13 cellular contexts compared by ENCODE assay signal in the genomic region with DNA sequence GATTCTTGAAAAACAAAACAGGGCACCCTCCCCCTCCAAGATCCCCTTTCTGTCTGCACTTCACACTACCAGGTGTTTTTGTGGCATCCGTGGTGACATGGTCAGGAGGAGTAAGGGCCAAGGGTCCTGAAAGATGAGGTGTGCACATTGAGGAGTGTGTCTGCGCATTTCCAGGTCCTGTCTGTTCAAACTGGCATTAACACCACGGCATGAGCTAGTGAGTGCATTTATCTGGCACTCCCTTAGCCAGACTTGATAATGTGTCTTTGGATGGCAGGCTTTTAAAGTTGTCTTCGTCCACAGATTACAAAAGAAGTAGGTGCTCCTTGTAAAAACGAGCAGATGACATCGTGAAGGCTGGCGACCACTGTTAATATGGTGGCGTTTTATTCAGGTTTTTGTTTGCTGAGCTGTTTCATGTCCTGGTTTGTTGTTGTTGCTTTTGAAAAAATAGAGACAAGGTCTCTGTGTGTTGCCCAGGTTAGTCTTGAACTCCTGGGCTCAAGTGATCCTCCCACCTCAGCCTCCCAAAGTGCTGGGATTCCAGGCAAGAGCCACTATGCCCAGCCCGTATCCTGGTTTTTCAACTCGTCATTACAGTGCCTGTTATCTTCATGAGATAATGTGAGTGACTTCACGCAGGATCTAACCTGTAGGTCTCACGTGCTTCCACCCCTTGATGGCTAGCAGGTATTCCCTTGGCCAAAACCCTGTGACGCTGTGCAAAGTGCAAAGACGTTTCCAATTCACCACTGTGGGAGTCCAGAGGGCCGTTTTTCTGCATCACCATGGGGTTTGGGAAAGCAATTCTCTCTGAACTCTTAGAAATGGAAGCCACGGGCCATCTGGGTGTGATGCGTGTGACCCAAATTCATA. TPM values are rescaled to one million over a fixed set of nuclear protein-coding genes. Genes with fewer than 3 reads are reported as not detected.
A peak's percentile ranks its signal among the peaks of the same experiment; 100 is the strongest.
DNase-seq lines count a peak whose midpoint lies in the region; ATAC-seq and TF ChIP-seq lines count a peak whose summit lies in the region.
"Had no signal": no experiment of that assay in that cellular context is flagged by ENCODE, and none has a peak within 500 bp of the region (broad histone marks: within the 10 kb centered on the region; RNA-seq: fewer than 3 reads in every experiment).

No MANE protein-coding gene starts in this region.

- peak overlapping the region; percentile 61 for H3K4me2 ChIP-seq in hepatocyte

- H3K27ac ChIP-seq in adrenal gland = peak overlapping the region in 4 of 5 donors; percentile 23 to 99 (median 82)
- peak overlapping the region; percentile 82 for H3K27ac ChIP-seq in hepatocyte
- H3K27ac ChIP-seq in sigmoid colon = peak overlapping the region in 3 of 4 donors; percentile 93 to 99 (median 98)

- no peaks in the 10 kb centered on the region for H3K36me3 ChIP-seq in adrenal gland (replicated peaks in 1 of 2)
- H3K36me3 ChIP-seq in hepatocyte (replicated peaks; ENCODE audit: insufficient read depth, low read depth) = no peaks in the 10 kb centered on the region
- H3K36me3 ChIP-seq in sigmoid colon = no peaks in the 10 kb centered on the region

- no peak overlapping the region for H3K27ac Mint-ChIP-seq in stimulated activated naive CD8-positive, alpha-beta T cell treated with anti-CD3 and anti-CD28 coated beads, Interleukin-15, amount 100 ng/mL, for 72 hours
- H3K27ac Mint-ChIP-seq: activated naive CD4-positive, alpha-beta T cell treated with anti-CD3 and anti-CD28 coated beads for 36 hours; stimulated activated effector memory CD8-positive, alpha-beta T cell treated with anti-CD3 and anti-CD28 coated beads, Interleukin-12 subunit alpha, Interleukin-12 subunit beta, amount 100 ng/mL, for 72 hours had no signal

- no peak overlapping the region for H3K4me3 Mint-ChIP-seq in stimulated activated naive CD8-positive, alpha-beta T cell treated with anti-CD3 and anti-CD28 coated beads, Interleukin-15, amount 100 ng/mL, for 72 hours
- H3K4me3 Mint-ChIP-seq: activated naive CD4-positive, alpha-beta T cell treated with anti-CD3 and anti-CD28 coated beads for 36 hours; stimulated activated effector memory CD8-positive, alpha-beta T cell treated with anti-CD3 and anti-CD28 coated beads, Interleukin-12 subunit alpha, Interleukin-12 subunit beta, amount 100 ng/mL, for 72 hours had no signal

- intact Hi-C loops in adrenal gland (cut with DNase I) = loop anchor here (5.0 to 10.0 kb wide), 3 partner anchors 40 to 115 kb away; no protein-coding TSS in a partner anchor
- intact Hi-C loops in sigmoid colon (cut with DNase I) = loop anchor here (10.0 kb wide), 2 partner anchors 267 to 367 kb away; partner anchors contain the start of genes CASP9 and DNAJC16

- DNase-seq in G401 (ENCODE audit: low spot score) (peak; percentile 50), adrenal gland (no peak), hepatocyte (ENCODE audit: low spot score) (no peak), sigmoid colon (no peak), COLO668 (lab: John Stamatoyannopoulos, UW; ENCODE audit: unreplicated experiment) (no peak), NCI-H69 (lab: John Stamatoyannopoulos, UW) (no peak), A172 (ENCODE audit: low spot score) (no peak)
- no peak for DNase-seq in stimulated activated naive CD8-positive, alpha-beta T cell treated with anti-CD3 and anti-CD28 coated beads, Interleukin-15, amount 100 ng/mL, for 72 hours
- DNase-seq: activated CD4-positive, CD25-positive, alpha-beta regulatory T cell treated with anti-CD3 and anti-CD28 coated beads, Interleukin-2, amount 50 U/mL, for 72 hours; activated CD8-positive, alpha-beta memory T cell treated with anti-CD3 and anti-CD28 coated beads, Interleukin-2, amount 50 U/mL, for 4 hours; activated naive CD4-positive, alpha-beta T cell treated with anti-CD3 and anti-CD28 coated beads for 36 hours; T-helper 1 cell had no signal

- H3K79me2 ChIP-seq in hepatocyte = peaks cover 87% of the 10 kb centered on the region

- H3K4me1 ChIP-seq in adrenal gland (replicated peaks in 1 of 2) (peaks cover 25 to 59% of the 10 kb centered on the region in 2 donors), hepatocyte (ENCODE audit: insufficient read depth) (peaks cover 55% of the 10 kb centered on the region), sigmoid colon (peaks cover 0 to 88% (median 67%) of the 10 kb centered on the region in 4 donors)

- H3K4me3 ChIP-seq in adrenal gland (no peak overlapping the region), hepatocyte (no peak overlapping the region), sigmoid colon (no peak overlapping the region)

- H3K4me1 Mint-ChIP-seq in stimulated activated naive CD8-positive, alpha-beta T cell treated with anti-CD3 and anti-CD28 coated beads, Interleukin-15, amount 100 ng/mL, for 72 hours = peaks cover 33% of the 10 kb centered on the region

- no peaks in the 10 kb centered on the region for H3K9me2 ChIP-seq in hepatocyte (replicated peaks; ENCODE audit: insufficient read depth)

- in situ Hi-C loops in G401 (cut with HindIII; ENCODE audit: low sequenced_read_pairs) = no loop called here

- H4K20me1 ChIP-seq in hepatocyte (ENCODE audit: insufficient read depth, poor library complexity, severe bottlenecking) = peaks cover 10% of the 10 kb centered on the region

- no peaks in the 10 kb centered on the region for H3K9me3 Mint-ChIP-seq in stimulated activated naive CD8-positive, alpha-beta T cell treated with anti-CD3 and anti-CD28 coated beads, Interleukin-15, amount 100 ng/mL, for 72 hours
- H3K9me3 Mint-ChIP-seq: activated naive CD4-positive, alpha-beta T cell treated with anti-CD3 and anti-CD28 coated beads for 36 hours; stimulated activated effector memory CD8-positive, alpha-beta T cell treated with anti-CD3 and anti-CD28 coated beads, Interleukin-12 subunit alpha, Interleukin-12 subunit beta, amount 100 ng/mL, for 72 hours had no signal

- TF ChIP-seq POLR2A in adrenal gland (IDR thresholded peaks at IDR 0.05) (no peak), sigmoid colon (IDR thresholded peaks at IDR 0.05) (no peak)

- H3K27me3 ChIP-seq in adrenal gland (no peaks in the 10 kb centered on the region), hepatocyte (no peaks in the 10 kb centered on the region), sigmoid colon (no peaks in the 10 kb centered on the region)

- peaks cover 44% of the 10 kb centered on the region for H3K27me3 Mint-ChIP-seq in stimulated activated naive CD8-positive, alpha-beta T cell treated with anti-CD3 and anti-CD28 coated beads, Interleukin-15, amount 100 ng/mL, for 72 hours

- H3K9me3 ChIP-seq in adrenal gland (replicated peaks in 1 of 3) (no peaks in the 10 kb centered on the region), hepatocyte (ENCODE audit: low read depth) (no peaks in the 10 kb centered on the region), sigmoid colon (no peaks in the 10 kb centered on the region)

- ATAC-seq in stimulated activated naive CD8-positive, alpha-beta T cell treated with anti-CD3 and anti-CD28 coated beads, Interleukin-15, amount 100 ng/mL, for 72 hours = no peak
- ATAC-seq: stimulated activated effector memory CD8-positive, alpha-beta T cell treated with anti-CD3 and anti-CD28 coated beads, Interleukin-12 subunit alpha, Interleukin-12 subunit beta, amount 100 ng/mL, for 72 hours had no signal

- 88 to 89% (median 89%) methylated on average over 16 to 17 of the region's 17 CpGs for WGBS in adrenal gland, 4 donors
- 73% methylated on average over 17 of the region's 17 CpGs for WGBS in hepatocyte (ENCODE audit: low lambda C conversion rate, missing lambda C conversion rate)
- 78 to 83% methylated on average over 17 of the region's 17 CpGs for WGBS in sigmoid colon, 2 donors

- H2AFZ ChIP-seq in hepatocyte = no peak overlapping the region

- no peak for TF ChIP-seq EP300 in sigmoid colon (IDR thresholded peaks at IDR 0.05)

- TF ChIP-seq CTCF in adrenal gland (IDR thresholded peaks at IDR 0.05) (no peak), hepatocyte (IDR thresholded peaks at IDR 0.05; ENCODE audit: poor library complexity) (no peak), sigmoid colon (IDR thresholded peaks at IDR 0.05) (no peak)

RNA-seq across cellular contexts. Expression of gene TMEM51, which starts 4.2 kb away (rescaled TPM):
- total RNA-seq in G401 (2014; rRNA removed; shearing (Covaris generic)) = 25.0 and 25.2 TPM in 2 replicates
- 10 to 100 TPM; 25.0 to 46.5 (median 35.8) TPM for total RNA-seq in adrenal gland
- 10 to 100 TPM; 14.6 to 35.9 (median 19.7) TPM for polyA plus RNA-seq in adrenal gland
- 23.7 and 24.0 TPM in 2 replicates for total RNA-seq in hepatocyte
- 23.4 and 25.1 TPM in 2 replicates for polyA plus RNA-seq in hepatocyte
- 10 to 100 TPM; 12.3 to 20.7 (median 16.3) TPM for total RNA-seq in sigmoid colon
- 10 to 100 TPM in 1 of 3 donors, 1 to 10 TPM in 2; 8.8 to 15.3 (median 9.6) TPM for polyA plus RNA-seq in sigmoid colon
- total RNA-seq in A172 (2014; rRNA removed; shearing (Covaris generic)) = 8.5 and 10.4 TPM in 2 replicates
